In genomic region chr10:90138844-90139243, GRCh38 we compare ENCODE assay signal across 9 cellular contexts.
DNase-seq lines count a peak whose midpoint lies in the region; ATAC-seq, FAIRE-seq and TF ChIP-seq lines count a peak whose summit lies in the region.
"Had no signal": no experiment of that assay in that cellular context is flagged by ENCODE, and none has a peak within 500 bp of the region (broad histone marks: within the 10 kb centered on the region; RNA-seq: fewer than 3 reads in every experiment).

No MANE protein-coding gene starts in this region.

- H3K9ac ChIP-seq in astrocyte (ENCODE audit: low read length) = no peak overlapping the region

- H3K9me3 Mint-ChIP-seq in astrocyte (ENCODE audit: unreplicated experiment) = peaks cover 34% of the 10 kb centered on the region

- no peak for ATAC-seq in left lung

- no peak for DNase-seq in GM10266 (ENCODE audit: extremely low spot score)
- peak; percentile 20 for DNase-seq in HT1080 (ENCODE audit: low read depth)
- DNase-seq in astrocyte (ENCODE audit: low read depth) = no peak
- no peak for DNase-seq in left lung
- no peak for DNase-seq in retina
- DNase-seq in GM10248 (ENCODE audit: extremely low spot score) = no peak
- no peak for DNase-seq in midbrain (lab: John Stamatoyannopoulos, UW)
- DNase-seq in RCC 7860 (ENCODE audit: low spot score) = no peak
- DNase-seq: stimulated activated CD4-positive, alpha-beta T cell treated with anti-CD3 and anti-CD28 coated beads, Interleukin-12 subunit alpha, Interleukin-12 subunit beta, amount 100 ng/mL, for 4 hours had no signal

- no peaks in the 10 kb centered on the region for H3K79me2 ChIP-seq in astrocyte (ENCODE audit: insufficient read depth, low read length)

- no peaks in the 10 kb centered on the region for H3K4me1 ChIP-seq in astrocyte (ENCODE audit: insufficient read depth, low read length)
- no peaks in the 10 kb centered on the region for H3K4me1 ChIP-seq in left lung

- no peak for FAIRE-seq in astrocyte (lab: Jason Lieb, UNC)
- no peak for FAIRE-seq in RCC 7860 (lab: Jason Lieb, UNC)

- no peaks in the 10 kb centered on the region for H4K20me1 ChIP-seq in astrocyte (ENCODE audit: insufficient read depth, low read length)

- TF ChIP-seq CTCF in GM10266 (IDR thresholded peaks at IDR 0.05; ENCODE audit: control insufficient read depth, insufficient read depth, low read depth, missing control alignments) (peak; percentile 20), astrocyte (IDR thresholded peaks at IDR 0.05; ENCODE audit: insufficient read depth, low read depth, low read length) (peak; percentile 32), left lung (IDR thresholded peaks at IDR 0.05) (peak; percentile 17 to 22), GM10248 (IDR thresholded peaks at IDR 0.05; ENCODE audit: control extremely low read depth, extremely low read depth, low read depth, missing control alignments) (no peak)

- CTCF ChIA-PET in GM10248 (lab: Yijun Ruan, JAX) = interaction anchor here (1.6 kb wide), 1 partner anchor 22 kb away, joined by 3 read pairs; no protein-coding TSS in a partner anchor

- no peak overlapping the region for H3K4me3 ChIP-seq in astrocyte (ENCODE audit: insufficient read depth, low read depth, low read length)
- H3K4me3 ChIP-seq in left lung = no peak overlapping the region

- H3K4me2 ChIP-seq in astrocyte (ENCODE audit: low read length) = no peak overlapping the region

- H3K36me3 ChIP-seq in astrocyte (ENCODE audit: insufficient read depth, low read length) (no peaks in the 10 kb centered on the region), left lung (no peaks in the 10 kb centered on the region)

- H3K9me3 ChIP-seq in astrocyte (ENCODE audit: insufficient read depth, low read depth, low read length) (peaks cover 23% of the 10 kb centered on the region), left lung (peaks cover 6 to 65% of the 10 kb centered on the region in 2 donors)

- H3K27ac Mint-ChIP-seq in astrocyte (ENCODE audit: unreplicated experiment) = no peak overlapping the region

- H3K27me3 ChIP-seq in astrocyte (ENCODE audit: insufficient read depth, low read length) (no peaks in the 10 kb centered on the region), left lung (no peaks in the 10 kb centered on the region)

- H3K27ac ChIP-seq in astrocyte (ENCODE audit: low read depth, low read length) (no peak overlapping the region), left lung (no peak overlapping the region)

- no peak overlapping the region for H3K4me3 Mint-ChIP-seq in astrocyte (ENCODE audit: unreplicated experiment)

- no peaks in the 10 kb centered on the region for H3K4me1 Mint-ChIP-seq in astrocyte (ENCODE audit: low read depth, unreplicated experiment)

- peaks cover 2% of the 10 kb centered on the region for H3K27me3 Mint-ChIP-seq in astrocyte (ENCODE audit: low read depth, unreplicated experiment)

- H2AFZ ChIP-seq in astrocyte (ENCODE audit: low read depth, low read length) = no peak overlapping the region

- intact Hi-C loops in left lung (cut with DNase I) = loop anchor here in 1 of 2 donors (10.0 kb wide), 1 partner anchor 344 kb away; no protein-coding TSS in a partner anchor

- H3K36me3 Mint-ChIP-seq in astrocyte (ENCODE audit: low read depth, unreplicated experiment) = peaks cover 2% of the 10 kb centered on the region

- POLR2A ChIA-PET in GM10248 (lab: Yijun Ruan, JAX) = no interaction called here
